ENCODE assay signal across 9 cellular contexts in the genomic region with DNA sequence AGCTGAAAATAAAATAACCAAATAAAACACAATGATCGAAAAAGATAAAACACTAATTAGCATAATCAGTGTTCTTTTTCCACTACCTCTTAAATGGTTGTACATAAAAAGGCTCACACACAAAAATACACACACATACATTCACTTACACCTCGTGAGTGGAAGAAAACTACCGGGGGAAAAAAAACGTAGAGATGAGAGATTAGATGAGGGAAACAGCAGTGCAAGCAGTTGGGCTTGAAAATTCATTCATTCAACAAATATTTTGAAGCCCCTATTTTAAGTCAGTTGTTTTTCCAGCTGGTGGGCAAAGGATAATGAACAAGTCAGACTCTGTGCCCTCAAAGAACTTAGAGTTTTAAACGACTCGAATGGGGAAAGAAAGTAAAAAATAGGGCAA. TPM values are rescaled to one million over a fixed set of nuclear protein-coding genes. Genes with fewer than 3 reads are reported as not detected.
A peak's percentile ranks its signal among the peaks of the same experiment; 100 is the strongest.
DNase-seq lines count a peak whose midpoint lies in the region; ATAC-seq and TF ChIP-seq lines count a peak whose summit lies in the region.
"Had no signal": no experiment of that assay in that cellular context is flagged by ENCODE, and none has a peak within 500 bp of the region (broad histone marks: within the 10 kb centered on the region; RNA-seq: fewer than 3 reads in every experiment).

No MANE protein-coding gene starts in this region.

- WGBS in right cardiac atrium: 36% methylated on average over 6 of the region's 6 CpGs
- no CpG with 5 or more reads among the region's 6 CpGs for WGBS in mesendoderm (ENCODE audit: extremely low coverage, insufficient coverage, low lambda C conversion rate)

- H3K4me3 ChIP-seq in right cardiac atrium (ENCODE audit: low read length) (peak overlapping the region; percentile 90), brain microvascular endothelial cell (ENCODE audit: low read depth, low read length) (peak overlapping the region; percentile 79), mesendoderm (ENCODE audit: low read length) (no peak overlapping the region)

- H3K23ac ChIP-seq in mesendoderm (ENCODE audit: low read length): no peak overlapping the region

- H4K5ac ChIP-seq in mesendoderm (ENCODE audit: low read length): no peak overlapping the region

- no peaks in the 10 kb centered on the region for H3K36me3 Mint-ChIP-seq in chondrocyte (ENCODE audit: low read depth)

- no peak overlapping the region for H2AK5ac ChIP-seq in mesendoderm (ENCODE audit: low read length)

- H3K27ac ChIP-seq in right cardiac atrium (ENCODE audit: low read length) (no peak overlapping the region), brain microvascular endothelial cell (no peak overlapping the region), mesendoderm (ENCODE audit: low read depth, low read length) (no peak overlapping the region)

- no peaks in the 10 kb centered on the region for H3K27me3 Mint-ChIP-seq in chondrocyte (ENCODE audit: low read depth)

- ATAC-seq in right cardiac atrium: no peak
- ATAC-seq in left cardiac atrium: no peak

- no peak overlapping the region for H3K27ac Mint-ChIP-seq in chondrocyte (ENCODE audit: unreplicated experiment)

- H3K27me3 ChIP-seq in right cardiac atrium (ENCODE audit: control insufficient read depth, insufficient read depth) (no peaks in the 10 kb centered on the region), brain microvascular endothelial cell (replicated peaks) (no peaks in the 10 kb centered on the region), mesendoderm (ENCODE audit: insufficient read depth, low read length, poor library complexity) (no peaks in the 10 kb centered on the region)

- intact Hi-C loops in right cardiac atrium (cut with DNase I) (no loop called here), left cardiac atrium (cut with DNase I) (no loop called here)

- H3K36me3 ChIP-seq in brain microvascular endothelial cell (replicated peaks): no peaks in the 10 kb centered on the region
- no peaks in the 10 kb centered on the region for H3K36me3 ChIP-seq in mesendoderm (ENCODE audit: control insufficient read depth, insufficient read depth, low read length)

- H3K9me3 ChIP-seq in right cardiac atrium (ENCODE audit: control insufficient read depth, low read length): no peaks in the 10 kb centered on the region

- no peak overlapping the region for H3K18ac ChIP-seq in mesendoderm (ENCODE audit: low read length)

- no peaks in the 10 kb centered on the region for H3K9me3 Mint-ChIP-seq in chondrocyte (ENCODE audit: low read depth)

- H3K4me1 ChIP-seq in right cardiac atrium (ENCODE audit: control insufficient read depth, insufficient read depth, low read length): peaks cover 2% of the 10 kb centered on the region
- peaks cover 2% of the 10 kb centered on the region for H3K4me1 ChIP-seq in mesendoderm (ENCODE audit: control insufficient read depth, low read depth, low read length)

- H3K4me1 Mint-ChIP-seq in chondrocyte (ENCODE audit: low read depth): peaks cover 47% of the 10 kb centered on the region

- H3K56ac ChIP-seq in mesendoderm (ENCODE audit: low read length): no peak overlapping the region

- no peak overlapping the region for H4K8ac ChIP-seq in mesendoderm (ENCODE audit: low read depth, low read length)

- H3K9ac ChIP-seq in mesendoderm (ENCODE audit: low read length): peak overlapping the region; percentile 6

- H2BK15ac ChIP-seq in mesendoderm (replicated peaks; ENCODE audit: low read depth): no peak overlapping the region

- H3K4me2 ChIP-seq in mesendoderm (ENCODE audit: low read length): peak overlapping the region; percentile 1

- no peak overlapping the region for H3K4me3 Mint-ChIP-seq in chondrocyte (ENCODE audit: unreplicated experiment)

- no peak overlapping the region for H2BK120ac ChIP-seq in mesendoderm (ENCODE audit: low read depth, low read length)

- in situ Hi-C loops in brain microvascular endothelial cell (cut with HindIII; ENCODE audit: low pct_ligation_motif_present, low sequenced_read_pairs): no loop called here

- H3K79me1 ChIP-seq in mesendoderm (ENCODE audit: low read length): peaks cover 11% of the 10 kb centered on the region

- peaks cover 21% of the 10 kb centered on the region for H3K79me2 ChIP-seq in mesendoderm (ENCODE audit: control insufficient read depth, insufficient read depth, low read length)

- no peak for DNase-seq in right cardiac atrium
- DNase-seq in left cardiac atrium: no peak
- no peak for DNase-seq in brain microvascular endothelial cell
- no peak for DNase-seq in mesendoderm
- DNase-seq in chondrocyte (ENCODE audit: low spot score): no peak
- no peak for DNase-seq in NCI-H1105 (lab: John Stamatoyannopoulos, UW)
- DNase-seq in NCI-H2171 (lab: John Stamatoyannopoulos, UW): no peak
- DNase-seq in DMS153 treated with DMSO at 0.1 percent for 48 hours (lab: John Stamatoyannopoulos, UW; ENCODE audit: unreplicated experiment): no peak
- DNase-seq: T1000 had no signal

- no peak overlapping the region for H2BK5ac ChIP-seq in mesendoderm (ENCODE audit: low read length)

- TF ChIP-seq CTCF in brain microvascular endothelial cell (IDR thresholded peaks at IDR 0.05; ENCODE audit: low read depth, low read length, missing control alignments): no peak
- no peak for TF ChIP-seq CTCF in chondrocyte (IDR thresholded peaks at IDR 0.05)

- H3K4ac ChIP-seq in mesendoderm (ENCODE audit: low read depth, low read length): no peak overlapping the region

RNA-seq across cellular contexts. Expression of gene TBCK, which starts 1.0 kb away (rescaled TPM):
- total RNA-seq in right cardiac atrium (10 to 100 TPM; 18.8 to 29.0 (median 23.7) TPM), left cardiac atrium (10 to 100 TPM; 19.4 to 22.8 TPM), chondrocyte (26.0 to 38.3 TPM (median 28.2 TPM) in 3 replicates)
- polyA plus RNA-seq in right cardiac atrium: 6.9 TPM
- polyA plus RNA-seq in mesendoderm (2013, experiment 1 of 2): 6.6 TPM
- polyA plus RNA-seq in mesendoderm (2013, experiment 2 of 2): 6.2 TPM

RNA-seq across cellular contexts. Expression of gene AIMP1, which starts 1.4 kb away (rescaled TPM):
- total RNA-seq in right cardiac atrium (10 to 100 TPM; 31.1 to 37.5 (median 35.3) TPM), left cardiac atrium (10 to 100 TPM; 35.6 to 40.7 TPM), chondrocyte (37.4 to 42.8 TPM (median 37.9 TPM) in 3 replicates)
- polyA plus RNA-seq in right cardiac atrium: 25.7 TPM
- polyA plus RNA-seq in mesendoderm (2013, experiment 1 of 2): 82.2 TPM
- 84.6 TPM for polyA plus RNA-seq in mesendoderm (2013, experiment 2 of 2)

RNA-seq across cellular contexts. Expression of gene GIMD1, which starts 53.6 kb away (rescaled TPM):
- total RNA-seq in right cardiac atrium (not detected), left cardiac atrium (not detected), chondrocyte (not detected in 3 replicates)
- not detected for polyA plus RNA-seq in right cardiac atrium
- polyA plus RNA-seq in mesendoderm (2013, experiment 1 of 2): not detected
- not detected for polyA plus RNA-seq in mesendoderm (2013, experiment 2 of 2)
